Comparison of ENCODE assay signal across 20 cellular contexts in genomic region chr11:69333906-69334305, GRCh38. TPM values are rescaled to one million over a fixed set of nuclear protein-coding genes. Genes with fewer than 3 reads are reported as not detected.
DNase-seq lines count a peak whose midpoint lies in the region; ATAC-seq and TF ChIP-seq lines count a peak whose summit lies in the region.
"Had no signal": no experiment of that assay in that cellular context is flagged by ENCODE, and none has a peak within 500 bp of the region (broad histone marks: within the 10 kb centered on the region; RNA-seq: fewer than 3 reads in every experiment).

No MANE protein-coding gene starts in this region.

- H3K36me3 Mint-ChIP-seq in activated naive CD4-positive, alpha-beta T cell treated with anti-CD3 and anti-CD28 coated beads, Interleukin-2, amount 10 ng/mL, durations not matched to agents 7 days and 5 days: no peaks in the 10 kb centered on the region
- H3K36me3 Mint-ChIP-seq in osteocyte (ENCODE audit: unreplicated experiment) (no peaks in the 10 kb centered on the region), GM23338 (ENCODE audit: low read depth) (no peaks in the 10 kb centered on the region)
- H3K36me3 Mint-ChIP-seq: CD14-positive monocyte had no signal

- no peak overlapping the region for H3K4me2 ChIP-seq in GM23338
- no peak overlapping the region for H3K4me2 ChIP-seq in OCI-LY7 (ENCODE audit: low read length)
- H3K4me2 ChIP-seq: A549 had no signal

- H3K27ac ChIP-seq in GM23338 (ENCODE audit: low read depth) (no peak overlapping the region), OCI-LY7 (ENCODE audit: low read depth, low read length, poor library complexity, severe bottlenecking) (no peak overlapping the region)
- H3K27ac ChIP-seq: HL-60, Peyer's patch had no signal

- ATAC-seq in HG02588 (IDR thresholded peaks at IDR 0.05; ENCODE audit: unreplicated experiment) (no peak), GM23338 (no peak)
- ATAC-seq: A549, K562 had no signal

- H3K9me2 ChIP-seq in GM23338 (ENCODE audit: insufficient read depth) (no peaks in the 10 kb centered on the region), OCI-LY7 (ENCODE audit: insufficient read depth, low read length) (no peaks in the 10 kb centered on the region)

- H3K36me3 ChIP-seq in GM23338 (ENCODE audit: insufficient read depth) (no peaks in the 10 kb centered on the region), OCI-LY7 (ENCODE audit: insufficient read depth, low read length) (no peaks in the 10 kb centered on the region)
- H3K36me3 ChIP-seq: Peyer's patch had no signal

- H3F3A ChIP-seq in GM23338 (replicated peaks; ENCODE audit: low read depth): no peaks in the 10 kb centered on the region

- TF ChIP-seq CTCF in osteocyte (IDR thresholded peaks at IDR 0.05) (no peak), GM23338 (conservative IDR thresholded peaks at IDR 0.05; ENCODE audit: low read depth in 2 of 2) (no peak), OCI-LY7 (conservative IDR thresholded peaks at IDR 0.05; ENCODE audit: low read length) (no peak)

- no TSS peak for BruUV-seq in OCI-LY7 (replicated peaks; lab: Mats Ljungman, UMichigan)

- H2AFZ ChIP-seq in GM23338: no peak overlapping the region
- no peak overlapping the region for H2AFZ ChIP-seq in OCI-LY7 (ENCODE audit: low read length)

- no peak overlapping the region for H3K4me3 Mint-ChIP-seq in activated naive CD4-positive, alpha-beta T cell treated with anti-CD3 and anti-CD28 coated beads, Interleukin-2, amount 10 ng/mL, durations not matched to agents 7 days and 5 days
- no peak overlapping the region for H3K4me3 Mint-ChIP-seq in osteocyte (ENCODE audit: unreplicated experiment)
- no peak overlapping the region for H3K4me3 Mint-ChIP-seq in GM23338
- H3K4me3 Mint-ChIP-seq: CD14-positive monocyte had no signal

- H3K27ac Mint-ChIP-seq in activated naive CD4-positive, alpha-beta T cell treated with anti-CD3 and anti-CD28 coated beads, Interleukin-2, amount 10 ng/mL, durations not matched to agents 7 days and 5 days: peak overlapping the region; percentile 2
- no peak overlapping the region for H3K27ac Mint-ChIP-seq in osteocyte (ENCODE audit: unreplicated experiment)
- H3K27ac Mint-ChIP-seq in GM23338: no peak overlapping the region
- H3K27ac Mint-ChIP-seq: CD14-positive monocyte had no signal

- CTCF ChIA-PET in activated naive CD4-positive, alpha-beta T cell treated with anti-CD3 and anti-CD28 coated beads, Interleukin-2, amount 10 ng/mL, durations not matched to agents 7 days and 5 days (lab: Charles Lee): no interaction called here
- CTCF ChIA-PET in OCI-LY7 (lab: Charles Lee; ENCODE audit: unreplicated experiment): no interaction called here

- intact Hi-C loops in OCI-LY7 (cut with micrococcal nuclease; ENCODE audit: unreplicated experiment): no loop called here

- H3K4me1 Mint-ChIP-seq in activated naive CD4-positive, alpha-beta T cell treated with anti-CD3 and anti-CD28 coated beads, Interleukin-2, amount 10 ng/mL, durations not matched to agents 7 days and 5 days: peaks cover 21% of the 10 kb centered on the region
- peaks cover 8% of the 10 kb centered on the region for H3K4me1 Mint-ChIP-seq in osteocyte (ENCODE audit: unreplicated experiment)
- peaks cover 11% of the 10 kb centered on the region for H3K4me1 Mint-ChIP-seq in GM23338

- POLR2A ChIA-PET in OCI-LY7 (lab: Charles Lee): interaction anchor here (0.5 kb wide), 1 partner anchor 59 kb away, joined by 3 read pairs; no protein-coding TSS in a partner anchor

- H3K4me3 ChIP-seq in GM23338 (no peak overlapping the region), OCI-LY7 (ENCODE audit: low read depth, low read length, poor library complexity, severe bottlenecking) (no peak overlapping the region)
- H3K4me3 ChIP-seq: A549, K562, Peyer's patch had no signal

- H3K9me3 ChIP-seq in OCI-LY7 (ENCODE audit: low read length): no peaks in the 10 kb centered on the region
- H3K9me3 ChIP-seq: A549, Caco-2, Peyer's patch had no signal

- DNase-seq in activated naive CD4-positive, alpha-beta T cell treated with anti-CD3 and anti-CD28 coated beads, Interleukin-2, amount 10 ng/mL, durations not matched to agents 7 days and 5 days: no peak
- DNase-seq in activated naive CD4-positive, alpha-beta T cell treated with Interleukin-2 at 50 U/mL for 16 hours: no peak
- DNase-seq in ecto neural progenitor cell (ENCODE audit: low spot score) (peak; percentile 29), osteocyte (ENCODE audit: extremely low spot score, unreplicated experiment) (peak; percentile 25), GM23338 (ENCODE audit: low spot score) (no peak), cortex of kidney (lab: John Stamatoyannopoulos, UW) (no peak), OCI-LY7 (ENCODE audit: low spot score) (no peak)
- DNase-seq: HCEC 1CT, NCI-H1048, NCI-H1694, NCI-H446, NCI-H748 treated with DMSO at 0.1 percent for 48 hours, Peyer's patch, SHP77 had no signal

- H3K9me3 Mint-ChIP-seq in activated naive CD4-positive, alpha-beta T cell treated with anti-CD3 and anti-CD28 coated beads, Interleukin-2, amount 10 ng/mL, durations not matched to agents 7 days and 5 days: no peaks in the 10 kb centered on the region
- H3K9me3 Mint-ChIP-seq in osteocyte (ENCODE audit: unreplicated experiment) (peaks cover 16% of the 10 kb centered on the region), GM23338 (peaks cover 4% of the 10 kb centered on the region; the same call in 1 of the 3 replicates)
- H3K9me3 Mint-ChIP-seq: CD14-positive monocyte had no signal

- H3K4me1 ChIP-seq in GM23338 (ENCODE audit: insufficient read depth): peaks cover 3% of the 10 kb centered on the region; the same call in 1 of the 2 replicates
- H3K4me1 ChIP-seq in OCI-LY7 (ENCODE audit: insufficient read depth, low read length, poor library complexity, severe bottlenecking): peaks cover 8% of the 10 kb centered on the region

- peaks cover 25% of the 10 kb centered on the region for H3K27me3 Mint-ChIP-seq in activated naive CD4-positive, alpha-beta T cell treated with anti-CD3 and anti-CD28 coated beads, Interleukin-2, amount 10 ng/mL, durations not matched to agents 7 days and 5 days
- H3K27me3 Mint-ChIP-seq in osteocyte (ENCODE audit: unreplicated experiment) (no peaks in the 10 kb centered on the region), GM23338 (ENCODE audit: insufficient read depth, low read depth, poor library complexity) (peaks cover 9% of the 10 kb centered on the region)

- no peaks in the 10 kb centered on the region for H3K79me2 ChIP-seq in GM23338 (replicated peaks; ENCODE audit: insufficient read depth)
- H3K79me2 ChIP-seq in OCI-LY7 (ENCODE audit: insufficient read depth, low read depth, low read length): no peaks in the 10 kb centered on the region

- no peaks in the 10 kb centered on the region for H4K20me1 ChIP-seq in GM23338 (replicated peaks; ENCODE audit: insufficient read depth)
- H4K20me1 ChIP-seq in OCI-LY7 (ENCODE audit: insufficient read depth, low read length): no peaks in the 10 kb centered on the region

- no peaks in the 10 kb centered on the region for H3K27me3 ChIP-seq in GM23338 (ENCODE audit: insufficient read depth)
- H3K27me3 ChIP-seq: Peyer's patch had no signal

TF ChIP-seq in GM23338, 12 proteins besides CTCF, POLR2A, EP300 and RAD21 (continues in another document):
- TF ChIP-seq EZH2 (IDR thresholded peaks at IDR 0.05; ENCODE audit: low read depth, unreplicated experiment) (no peak), ZNF331 (CRISPR knock-in tag; IDR thresholded peaks at IDR 0.05; ENCODE audit: low read depth) (no peak), STAT1 (IDR thresholded peaks at IDR 0.05; ENCODE audit: unreplicated experiment) (no peak), REST (IDR thresholded peaks at IDR 0.05; ENCODE audit: unreplicated experiment) (no peak), ZNF114 (CRISPR knock-in tag; IDR thresholded peaks at IDR 0.05) (no peak), ETS1 (IDR thresholded peaks at IDR 0.05) (no peak), EZH2phosphoT487 (IDR thresholded peaks at IDR 0.05; ENCODE audit: unreplicated experiment) (no peak), POLR2AphosphoS5 (IDR thresholded peaks at IDR 0.05; ENCODE audit: low read depth) (no peak)

RNA-seq across cellular contexts. Expression of gene MYEOV, which starts 40.0 kb away (rescaled TPM):
- total RNA-seq in osteocyte (1.6 and 1.8 TPM in 2 replicates), OCI-LY7 (2022) (7.7 and 8.8 TPM in 2 replicates)
- 0.14 and 0.70 TPM in 2 replicates for total RNA-seq in GM23338 (2014; rRNA removed; shearing (Covaris generic))
- polyA plus RNA-seq in GM23338 (2016; fragmentation: Nextera tagmentation; extraction: Ambion mirVana): 0.19 TPM in 1 of 2 replicates, not detected in the other
- 1.0 and 3.2 TPM in 2 replicates for total RNA-seq in OCI-LY7 (2014; rRNA removed; shearing (Covaris generic))
- polyA plus RNA-seq: CD14-positive monocyte had no signal

Comparison
In these comparisons a context has a peak if more than half of its experiments do, and no peak if none do; other contexts are left out.
1. DNase-seq: peak in ecto neural progenitor cell (single experiment) and osteocyte (single experiment); none in activated naive CD4-positive, alpha-beta T cell treated with anti-CD3 and anti-CD28 coated beads, Interleukin-2, amount 10 ng/mL, durations not matched to agents 7 days and 5 days (single experiment), activated naive CD4-positive, alpha-beta T cell treated with Interleukin-2 at 50 U/mL for 16 hours (single experiment), GM23338 (single experiment), cortex of kidney (single experiment) and OCI-LY7 (single experiment).